10 cellular contexts compared by ENCODE assay signal in genomic region chr5:88251048-88251711, GRCh38. TPM values are rescaled to one million over a fixed set of nuclear protein-coding genes. Genes with fewer than 3 reads are reported as not detected.
DNase-seq lines count a peak whose midpoint lies in the region; ATAC-seq, FAIRE-seq and TF ChIP-seq lines count a peak whose summit lies in the region.
"Had no signal": no experiment of that assay in that cellular context is flagged by ENCODE, and none has a peak within 500 bp of the region (broad histone marks: within the 10 kb centered on the region; RNA-seq: fewer than 3 reads in every experiment).

No MANE protein-coding gene starts in this region.

- TF ChIP-seq CTCF in fibroblast of the aortic adventitia (IDR thresholded peaks at IDR 0.05; ENCODE audit: insufficient read depth, low read length): no peak
- no peak for TF ChIP-seq CTCF in kidney (IDR thresholded peaks at IDR 0.05; ENCODE audit: borderline replicate concordance, extremely low read depth, insufficient read depth)

- ATAC-seq in GM18873 (IDR thresholded peaks at IDR 0.05; ENCODE audit: low FRiP score, unreplicated experiment): peak; percentile 64
- ATAC-seq in HG02623 (IDR thresholded peaks at IDR 0.05; ENCODE audit: unreplicated experiment): peak; percentile 56
- peak; percentile 92 for ATAC-seq in T-helper 17 cell

- H3K4me1 Mint-ChIP-seq in T-helper 17 cell: peaks cover 39% of the 10 kb centered on the region

- no peak overlapping the region for H3K9ac ChIP-seq in kidney (ENCODE audit: low read length in 2 of 2)
- H3K9ac ChIP-seq: SK-N-SH had no signal

- H3K27ac Mint-ChIP-seq in T-helper 17 cell: peak overlapping the region; percentile 51

- DNase-seq in T-helper 17 cell: no peak
- peak; percentile 22 for DNase-seq in fibroblast of the aortic adventitia (ENCODE audit: low read depth)
- no peak for DNase-seq in kidney
- DNase-seq in NCI-H2107 treated with DMSO at 0.1 percent for 48 hours (lab: John Stamatoyannopoulos, UW; ENCODE audit: unreplicated experiment): no peak
- DNase-seq in NCI-H748 (lab: John Stamatoyannopoulos, UW; ENCODE audit: unreplicated experiment): no peak
- DNase-seq in C1 segment of cervical spinal cord (lab: John Stamatoyannopoulos, UW): no peak
- DNase-seq: kidney glomerular epithelial cell, SK-N-SH had no signal

- H3K9me3 ChIP-seq in T-helper 17 cell (ENCODE audit: control insufficient read depth, low read length, poor library complexity, severe bottlenecking) (no peaks in the 10 kb centered on the region), kidney (ENCODE audit: control insufficient read depth in 1 of 2, low read length in 2 of 2) (no peaks in the 10 kb centered on the region)
- H3K9me3 ChIP-seq: SK-N-SH had no signal

- no peaks in the 10 kb centered on the region for H3K27me3 Mint-ChIP-seq in T-helper 17 cell

- H3K4me3 ChIP-seq in fibroblast of the aortic adventitia (ENCODE audit: low read depth, low read length) (no peak overlapping the region), kidney (ENCODE audit: low read length in 2 of 2) (no peak overlapping the region)

- no peak overlapping the region for H3K4me3 Mint-ChIP-seq in T-helper 17 cell

- intact Hi-C loops in kidney (cut with DNase I): no loop called here

- H3K36me3 Mint-ChIP-seq in T-helper 17 cell (ENCODE audit: low read depth): peaks cover 2% of the 10 kb centered on the region

- FAIRE-seq in kidney (lab: Jason Lieb, UNC): no peak

- H3K36me3 ChIP-seq in kidney (ENCODE audit: control insufficient read depth in 1 of 2, insufficient read depth in 2 of 2, low read length in 2 of 2): no peaks in the 10 kb centered on the region

- H3K27ac ChIP-seq in kidney (ENCODE audit: low read depth in 2 of 2, low read length in 2 of 2): no peak overlapping the region

- H3K4me1 ChIP-seq in kidney (ENCODE audit: control insufficient read depth in 1 of 2, insufficient read depth in 1 of 2, low read depth in 1 of 2, low read length in 2 of 2): no peaks in the 10 kb centered on the region

RNA-seq across cellular contexts. Expression of gene TMEM161B, which starts 17.5 kb away (rescaled TPM):
- 10 to 100 TPM; 17.4 to 26.1 TPM for total RNA-seq in T-helper 17 cell
- total RNA-seq in fibroblast of the aortic adventitia (ENCODE audit: low replicate concordance): 10.4 and 17.8 TPM in 2 replicates
- total RNA-seq in kidney: 21.1 TPM
- 8.9 TPM for polyA plus RNA-seq in kidney (ENCODE audit: insufficient read depth, low read depth, low replicate concordance)
